Comparison of ENCODE assay signal across 1 cellular context in the genomic region with DNA sequence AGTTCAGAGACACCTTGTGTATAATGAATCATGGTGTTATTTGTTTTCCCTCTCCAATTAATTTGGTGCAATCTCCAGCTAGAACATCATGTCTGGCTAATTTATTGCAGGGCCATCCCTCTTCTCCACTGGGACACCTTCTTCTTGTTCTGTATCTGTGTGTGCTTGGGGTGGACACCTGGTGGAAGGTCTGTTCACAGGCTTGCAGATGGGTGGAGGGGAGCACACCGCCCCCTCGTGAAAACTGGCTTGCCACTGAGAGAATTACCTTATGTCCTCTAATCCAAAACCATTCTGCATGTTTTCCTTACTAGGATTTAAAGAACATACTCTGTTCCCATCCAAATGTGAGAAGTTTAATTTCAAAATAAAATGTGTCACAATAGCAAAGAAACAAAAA.
TF ChIP-seq lines count a peak whose summit lies in the region.

No MANE protein-coding gene starts in this region.

TF ChIP-seq in IMR-90, 13 proteins besides CTCF, POLR2A, EP300 and RAD21:
- TF ChIP-seq SMC3 (IDR thresholded peaks at IDR 0.05; ENCODE audit: low read depth, low read length) (no peak), NFE2L2 (IDR thresholded peaks at IDR 0.05; ENCODE audit: low read depth, low read length) (no peak), MAZ (IDR thresholded peaks at IDR 0.05; ENCODE audit: borderline replicate concordance, low read depth, low read length) (no peak), RCOR1 (IDR thresholded peaks at IDR 0.05; ENCODE audit: insufficient replicate concordance, low read length) (no peak), MXI1 (IDR thresholded peaks at IDR 0.05; ENCODE audit: borderline replicate concordance, low read depth, low read length) (no peak), CEBPB (IDR thresholded peaks at IDR 0.05; ENCODE audit: low read depth, low read length) (no peak), RFX5 (IDR thresholded peaks at IDR 0.05; ENCODE audit: low read depth, low read length) (no peak), ELK1 (IDR thresholded peaks at IDR 0.05; ENCODE audit: borderline replicate concordance, low read depth, low read length) (no peak), FOS (IDR thresholded peaks at IDR 0.05; ENCODE audit: low read depth, low read length) (no peak), USF2 (IDR thresholded peaks at IDR 0.05; ENCODE audit: low read depth, low read length) (no peak), MAFK (IDR thresholded peaks at IDR 0.05; ENCODE audit: low read depth, low read length) (no peak), CHD1 (IDR thresholded peaks at IDR 0.05; ENCODE audit: low read depth, low read length) (no peak), BHLHE40 (IDR thresholded peaks at IDR 0.05; ENCODE audit: low read depth, low read length) (no peak)
